35 cellular contexts compared by ENCODE assay signal in the genomic region with DNA sequence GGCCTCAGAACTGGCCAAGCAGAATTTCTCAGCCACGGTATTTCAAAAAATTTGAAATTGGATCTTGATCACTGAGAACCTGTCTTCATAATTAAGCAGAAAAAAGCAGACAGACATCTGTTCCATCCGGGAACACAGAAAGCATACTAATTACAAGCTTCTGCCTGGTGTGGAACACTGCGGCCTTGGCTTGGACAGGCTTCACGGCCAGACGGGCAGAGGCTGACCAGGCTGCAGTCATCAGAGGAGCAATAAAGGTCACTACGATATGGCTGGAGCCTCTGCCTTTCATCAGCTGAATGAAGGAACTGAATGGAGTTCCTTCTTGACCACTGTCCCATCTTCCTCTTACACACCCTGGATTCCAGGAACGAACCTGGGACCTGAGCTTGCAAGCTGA. TPM values are rescaled to one million over a fixed set of nuclear protein-coding genes. Genes with fewer than 3 reads are reported as not detected.
"Had no signal": no experiment of that assay in that cellular context is flagged by ENCODE, and none has a peak within 500 bp of the region (broad histone marks: within the 10 kb centered on the region; RNA-seq: fewer than 3 reads in every experiment).

No MANE protein-coding gene starts in this region.

- H3K27ac ChIP-seq: adrenal gland, body of pancreas, esophagus squamous epithelium, heart right ventricle, left lung, lower lobe of right lung, skin epidermis, thoracic aorta, uterus had no signal

- H3K4me1 Mint-ChIP-seq: activated naive CD8-positive, alpha-beta T cell treated with anti-CD3 and anti-CD28 coated beads for 36 hours; stimulated activated effector memory CD8-positive, alpha-beta T cell treated with anti-CD3 and anti-CD28 coated beads, Interleukin-12 subunit alpha, Interleukin-12 subunit beta, amount 100 ng/mL, for 72 hours had no signal

- H3K36me3 ChIP-seq: adrenal gland, esophagus squamous epithelium, heart right ventricle, left lung, lower lobe of right lung, thoracic aorta, uterus had no signal

- H3K9me3 Mint-ChIP-seq: activated naive CD4-positive, alpha-beta T cell treated with anti-CD3 and anti-CD28 coated beads for 36 hours; stimulated activated naive CD8-positive, alpha-beta T cell treated with anti-CD3 and anti-CD28 coated beads, Interleukin-15, Interleukin-2, amounts not matched to agents 100 ng/mL and 50 ng/mL, for 24 hours; T-helper 2 cell treated with Interferon-gamma antibody and Interleukin-4, amounts not matched to agents 5 μg/mL and 100 μg/mL, for 36 hours; type B pancreatic cell had no signal

- H3K4me3 Mint-ChIP-seq: activated naive CD4-positive, alpha-beta T cell treated with anti-CD3 and anti-CD28 coated beads for 36 hours; activated naive CD8-positive, alpha-beta T cell treated with anti-CD3 and anti-CD28 coated beads for 36 hours; activated T-helper 1 cell treated with anti-CD3 and anti-CD28 coated beads, Interleukin-12 subunit alpha, Interleukin-12 subunit beta, Interleukin-2, Interleukin-4 antibody, amounts not matched to agents 30 ng/mL and 10 ng/mL and 1 ng/mL, durations not matched to agents 14 hours and 24 hours and 36 hours; natural killer cell treated with Interleukin-12 subunit alpha and Interleukin-12 subunit beta and Interleukin-15 and Interleukin-18, amount 100 ng/mL, for 72 hours; stimulated activated effector memory CD8-positive, alpha-beta T cell treated with anti-CD3 and anti-CD28 coated beads, Interleukin-12 subunit alpha, Interleukin-12 subunit beta, amount 100 ng/mL, for 72 hours; stimulated activated naive CD8-positive, alpha-beta T cell treated with anti-CD3 and anti-CD28 coated beads, Interleukin-15, Interleukin-2, amounts not matched to agents 100 ng/mL and 50 ng/mL, for 24 hours; T-helper 2 cell treated with Interferon-gamma antibody and Interleukin-4, amounts not matched to agents 5 μg/mL and 100 μg/mL, for 36 hours; type B pancreatic cell had no signal

- H3K4me1 ChIP-seq: adrenal gland, body of pancreas, heart right ventricle, left lung, lower lobe of right lung, uterus had no signal

- H3K36me3 Mint-ChIP-seq: activated naive CD8-positive, alpha-beta T cell treated with anti-CD3 and anti-CD28 coated beads for 36 hours; natural killer cell treated with Interleukin-12 subunit alpha and Interleukin-12 subunit beta and Interleukin-15 and Interleukin-18, amount 100 ng/mL, for 72 hours; stimulated activated effector memory CD8-positive, alpha-beta T cell treated with anti-CD3 and anti-CD28 coated beads, Interleukin-12 subunit alpha, Interleukin-12 subunit beta, amount 100 ng/mL, for 72 hours; type B pancreatic cell had no signal

- ATAC-seq: body of pancreas; heart right ventricle; left lung; lower lobe of right lung; mucosa of descending colon; natural killer cell treated with Interleukin-12 subunit alpha and Interleukin-12 subunit beta and Interleukin-15 and Interleukin-18, amount 100 ng/mL, for 72 hours; sciatic nerve; stimulated activated effector memory CD8-positive, alpha-beta T cell treated with anti-CD3 and anti-CD28 coated beads, Interleukin-12 subunit alpha, Interleukin-12 subunit beta, amount 100 ng/mL, for 72 hours had no signal

- H3K4me3 ChIP-seq: adrenal gland, body of pancreas, esophagus squamous epithelium, heart right ventricle, left lung, lower lobe of right lung, mucosa of descending colon, skin epidermis, thoracic aorta, uterus had no signal

- H3K9me3 ChIP-seq: adrenal gland, body of pancreas, esophagus squamous epithelium, heart right ventricle, left lung, lower lobe of right lung, mucosa of descending colon, thoracic aorta, uterus had no signal

- DNase-seq: activated CD4-positive, alpha-beta T cell treated with anti-CD3 and anti-CD28 coated beads for 48 hours; activated CD4-positive, alpha-beta T cell treated with anti-CD3 and anti-CD28 coated beads, Interleukin-2, amount 50 U/mL, for 48 hours; activated CD8-positive, alpha-beta memory T cell treated with anti-CD3 and anti-CD28 coated beads, Interleukin-2, amount 50 U/mL, for 4 hours; activated effector memory CD4-positive, alpha-beta T cell treated with anti-CD3 and anti-CD28 coated beads, Interleukin-2, amount 50 U/mL, for 16 hours; activated naive CD4-positive, alpha-beta T cell treated with anti-CD3 and anti-CD28 coated beads for 36 hours; activated naive CD8-positive, alpha-beta T cell treated with anti-CD3 and anti-CD28 coated beads for 36 hours; activated T-cell treated with anti-CD3 and anti-CD28 coated beads, Interleukin-2, amount 50 U/mL, for 1 hour; adrenal gland; aorta; body of pancreas; dermis blood vessel endothelial cell; effector CD4-positive, alpha-beta T cell; esophagus squamous epithelium; foreskin melanocyte; heart right ventricle; left lung; lower lobe of right lung; mesenchymal stem cell; mucosa of descending colon; stimulated activated CD4-positive, alpha-beta T cell treated with anti-CD3 and anti-CD28 coated beads, Interleukin-12 subunit alpha, Interleukin-12 subunit beta, amount 100 ng/mL, for 4 hours; stimulated activated CD4-positive, alpha-beta T cell treated with anti-CD3 and anti-CD28 coated beads, Interleukin-4, amount 100 ng/mL, for 1 hour; uterus had no signal

- H3K27ac Mint-ChIP-seq: activated naive CD4-positive, alpha-beta T cell treated with anti-CD3 and anti-CD28 coated beads for 36 hours; activated naive CD8-positive, alpha-beta T cell treated with anti-CD3 and anti-CD28 coated beads for 36 hours; activated T-helper 1 cell treated with anti-CD3 and anti-CD28 coated beads, Interleukin-12 subunit alpha, Interleukin-12 subunit beta, Interleukin-2, Interleukin-4 antibody, amounts not matched to agents 30 ng/mL and 10 ng/mL and 1 ng/mL, durations not matched to agents 14 hours and 24 hours and 36 hours; natural killer cell treated with Interleukin-12 subunit alpha and Interleukin-12 subunit beta and Interleukin-15 and Interleukin-18, amount 100 ng/mL, for 72 hours; stimulated activated effector memory CD8-positive, alpha-beta T cell treated with anti-CD3 and anti-CD28 coated beads, Interleukin-12 subunit alpha, Interleukin-12 subunit beta, amount 100 ng/mL, for 72 hours; stimulated activated naive CD8-positive, alpha-beta T cell treated with anti-CD3 and anti-CD28 coated beads, Interleukin-15, Interleukin-2, amounts not matched to agents 100 ng/mL and 50 ng/mL, for 24 hours; T-helper 2 cell treated with Interferon-gamma antibody and Interleukin-4, amounts not matched to agents 5 μg/mL and 100 μg/mL, for 36 hours; type B pancreatic cell had no signal

- H3K27me3 ChIP-seq: adrenal gland, body of pancreas, uterus had no signal

RNA-seq across cellular contexts. Expression of gene NRSN1, which starts 3.9 kb away (rescaled TPM):
- total RNA-seq: activated CD8-positive, alpha-beta memory T cell treated with anti-CD3 and anti-CD28 coated beads for 36 hours; activated naive CD4-positive, alpha-beta T cell treated with anti-CD3 and anti-CD28 coated beads for 36 hours; activated naive CD8-positive, alpha-beta T cell treated with anti-CD3 and anti-CD28 coated beads for 36 hours; activated T-helper 1 cell treated with anti-CD3 and anti-CD28 coated beads, Interleukin-12 subunit alpha, Interleukin-12 subunit beta, Interleukin-2, Interleukin-4 antibody, amounts not matched to agents 30 ng/mL and 10 ng/mL and 1 ng/mL, durations not matched to agents 14 hours and 24 hours and 36 hours; aorta; body of pancreas; dermis blood vessel endothelial cell; esophagus squamous epithelium; glomerular endothelial cell; heart right ventricle; left lung; lower lobe of right lung; myocyte; natural killer cell treated with Interleukin-12 subunit alpha and Interleukin-12 subunit beta and Interleukin-15 and Interleukin-18, amount 100 ng/mL, for 72 hours; omental fat pad; sciatic nerve; thoracic aorta had no signal
- polyA plus RNA-seq: aorta, heart right ventricle had no signal
